1 cellular context compared by ENCODE assay signal in the genomic region with DNA sequence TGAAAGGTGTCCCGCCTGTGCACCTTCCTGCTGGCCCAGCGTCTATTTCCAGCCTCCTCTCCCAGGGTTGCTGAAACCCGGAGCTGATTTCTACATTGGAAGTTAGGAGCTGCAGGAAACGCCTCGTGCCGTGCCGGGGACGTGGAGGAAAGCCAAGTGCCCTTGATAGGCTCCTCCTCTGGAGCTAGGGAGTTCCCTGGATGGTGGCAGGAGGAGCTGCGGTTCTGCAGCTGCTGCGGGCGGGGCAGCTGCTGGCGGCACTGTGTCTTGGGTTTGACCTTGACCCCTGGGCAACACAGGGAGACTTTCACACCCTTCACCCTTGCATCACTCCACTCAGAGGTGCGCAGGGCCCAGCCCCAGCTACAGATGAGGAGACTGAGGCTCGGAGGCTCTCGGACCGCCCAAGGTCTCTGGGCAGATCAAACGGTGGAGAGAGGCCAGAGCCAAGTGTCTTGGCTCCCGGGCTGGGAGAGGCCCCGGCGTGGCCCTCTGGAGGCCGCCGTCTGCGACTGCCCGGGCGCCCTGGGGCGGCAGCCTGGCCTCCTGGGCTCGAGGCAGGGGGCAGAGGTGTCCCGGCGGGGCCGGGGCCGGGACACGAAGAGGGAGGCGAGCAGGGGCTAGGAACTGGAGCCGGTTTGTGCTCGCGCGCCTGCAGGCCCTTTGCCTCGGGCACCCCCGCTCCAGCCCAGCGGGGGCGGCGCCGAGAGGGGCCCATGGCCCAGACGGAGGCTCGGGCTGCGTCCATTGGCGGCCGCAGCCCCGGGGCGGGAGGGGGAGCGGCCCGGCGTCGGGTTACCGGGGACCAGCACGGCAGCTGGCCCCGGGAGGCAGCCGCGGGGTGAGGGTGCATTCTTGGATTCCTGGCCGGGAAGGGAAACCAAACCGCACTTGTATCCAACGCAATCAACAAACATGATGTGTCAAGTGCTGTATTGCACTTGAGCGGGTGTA.
TF ChIP-seq lines count a peak whose summit lies in the region.

No MANE protein-coding gene starts in this region.

TF ChIP-seq in HEK293, 187 proteins besides CTCF, POLR2A, EP300 and RAD21 (continued from another document and continues in another):
- TF ChIP-seq, protein P1, sequence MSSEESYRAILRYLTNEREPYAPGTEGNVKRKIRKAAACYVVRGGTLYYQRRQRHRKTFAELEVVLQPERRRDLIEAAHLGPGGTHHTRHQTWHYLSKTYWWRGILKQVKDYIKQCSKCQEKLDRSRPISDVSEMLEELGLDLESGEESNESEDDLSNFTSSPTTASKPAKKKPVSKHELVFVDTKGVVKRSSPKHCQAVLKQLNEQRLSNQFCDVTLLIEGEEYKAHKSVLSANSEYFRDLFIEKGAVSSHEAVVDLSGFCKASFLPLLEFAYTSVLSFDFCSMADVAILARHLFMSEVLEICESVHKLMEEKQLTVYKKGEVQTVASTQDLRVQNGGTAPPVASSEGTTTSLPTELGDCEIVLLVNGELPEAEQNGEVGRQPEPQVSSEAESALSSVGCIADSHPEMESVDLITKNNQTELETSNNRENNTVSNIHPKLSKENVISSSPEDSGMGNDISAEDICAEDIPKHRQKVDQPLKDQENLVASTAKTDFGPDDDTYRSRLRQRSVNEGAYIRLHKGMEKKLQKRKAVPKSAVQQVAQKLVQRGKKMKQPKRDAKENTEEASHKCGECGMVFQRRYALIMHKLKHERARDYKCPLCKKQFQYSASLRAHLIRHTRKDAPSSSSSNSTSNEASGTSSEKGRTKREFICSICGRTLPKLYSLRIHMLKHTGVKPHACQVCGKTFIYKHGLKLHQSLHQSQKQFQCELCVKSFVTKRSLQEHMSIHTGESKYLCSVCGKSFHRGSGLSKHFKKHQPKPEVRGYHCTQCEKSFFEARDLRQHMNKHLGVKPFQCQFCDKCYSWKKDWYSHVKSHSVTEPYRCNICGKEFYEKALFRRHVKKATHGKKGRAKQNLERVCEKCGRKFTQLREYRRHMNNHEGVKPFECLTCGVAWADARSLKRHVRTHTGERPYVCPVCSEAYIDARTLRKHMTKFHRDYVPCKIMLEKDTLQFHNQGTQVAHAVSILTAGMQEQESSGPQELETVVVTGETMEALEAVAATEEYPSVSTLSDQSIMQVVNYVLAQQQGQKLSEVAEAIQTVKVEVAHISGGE (tag by site-specific recombination; conservative IDR thresholded peaks at IDR 0.05; ENCODE audit: low read depth): 0 out of 2 replicates have a peak, but pooled peaks have one; percentile 22
- TF ChIP-seq ZNF211 (tag by site-specific recombination; IDR thresholded peaks at IDR 0.05; ENCODE audit: low read depth): no peak
- TF ChIP-seq, protein P2, sequence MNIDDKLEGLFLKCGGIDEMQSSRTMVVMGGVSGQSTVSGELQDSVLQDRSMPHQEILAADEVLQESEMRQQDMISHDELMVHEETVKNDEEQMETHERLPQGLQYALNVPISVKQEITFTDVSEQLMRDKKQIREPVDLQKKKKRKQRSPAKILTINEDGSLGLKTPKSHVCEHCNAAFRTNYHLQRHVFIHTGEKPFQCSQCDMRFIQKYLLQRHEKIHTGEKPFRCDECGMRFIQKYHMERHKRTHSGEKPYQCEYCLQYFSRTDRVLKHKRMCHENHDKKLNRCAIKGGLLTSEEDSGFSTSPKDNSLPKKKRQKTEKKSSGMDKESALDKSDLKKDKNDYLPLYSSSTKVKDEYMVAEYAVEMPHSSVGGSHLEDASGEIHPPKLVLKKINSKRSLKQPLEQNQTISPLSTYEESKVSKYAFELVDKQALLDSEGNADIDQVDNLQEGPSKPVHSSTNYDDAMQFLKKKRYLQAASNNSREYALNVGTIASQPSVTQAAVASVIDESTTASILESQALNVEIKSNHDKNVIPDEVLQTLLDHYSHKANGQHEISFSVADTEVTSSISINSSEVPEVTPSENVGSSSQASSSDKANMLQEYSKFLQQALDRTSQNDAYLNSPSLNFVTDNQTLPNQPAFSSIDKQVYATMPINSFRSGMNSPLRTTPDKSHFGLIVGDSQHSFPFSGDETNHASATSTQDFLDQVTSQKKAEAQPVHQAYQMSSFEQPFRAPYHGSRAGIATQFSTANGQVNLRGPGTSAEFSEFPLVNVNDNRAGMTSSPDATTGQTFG (tag by site-specific recombination; IDR thresholded peaks at IDR 0.05; ENCODE audit: borderline replicate concordance): no peak
- peak; percentile 82 for TF ChIP-seq ZNF394 (tag by site-specific recombination; IDR thresholded peaks at IDR 0.05; ENCODE audit: borderline replicate concordance)
- no peak for TF ChIP-seq ZFP69B (tag by site-specific recombination; IDR thresholded peaks at IDR 0.05)
- no peak for TF ChIP-seq KLF10 (tag by site-specific recombination; IDR thresholded peaks at IDR 0.05)
- TF ChIP-seq, protein P3, sequence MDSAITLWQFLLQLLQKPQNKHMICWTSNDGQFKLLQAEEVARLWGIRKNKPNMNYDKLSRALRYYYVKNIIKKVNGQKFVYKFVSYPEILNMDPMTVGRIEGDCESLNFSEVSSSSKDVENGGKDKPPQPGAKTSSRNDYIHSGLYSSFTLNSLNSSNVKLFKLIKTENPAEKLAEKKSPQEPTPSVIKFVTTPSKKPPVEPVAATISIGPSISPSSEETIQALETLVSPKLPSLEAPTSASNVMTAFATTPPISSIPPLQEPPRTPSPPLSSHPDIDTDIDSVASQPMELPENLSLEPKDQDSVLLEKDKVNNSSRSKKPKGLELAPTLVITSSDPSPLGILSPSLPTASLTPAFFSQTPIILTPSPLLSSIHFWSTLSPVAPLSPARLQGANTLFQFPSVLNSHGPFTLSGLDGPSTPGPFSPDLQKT (IDR thresholded peaks at IDR 0.05; ENCODE audit: borderline replicate concordance, low read depth, low read length): no peak
- TF ChIP-seq, protein P4, sequence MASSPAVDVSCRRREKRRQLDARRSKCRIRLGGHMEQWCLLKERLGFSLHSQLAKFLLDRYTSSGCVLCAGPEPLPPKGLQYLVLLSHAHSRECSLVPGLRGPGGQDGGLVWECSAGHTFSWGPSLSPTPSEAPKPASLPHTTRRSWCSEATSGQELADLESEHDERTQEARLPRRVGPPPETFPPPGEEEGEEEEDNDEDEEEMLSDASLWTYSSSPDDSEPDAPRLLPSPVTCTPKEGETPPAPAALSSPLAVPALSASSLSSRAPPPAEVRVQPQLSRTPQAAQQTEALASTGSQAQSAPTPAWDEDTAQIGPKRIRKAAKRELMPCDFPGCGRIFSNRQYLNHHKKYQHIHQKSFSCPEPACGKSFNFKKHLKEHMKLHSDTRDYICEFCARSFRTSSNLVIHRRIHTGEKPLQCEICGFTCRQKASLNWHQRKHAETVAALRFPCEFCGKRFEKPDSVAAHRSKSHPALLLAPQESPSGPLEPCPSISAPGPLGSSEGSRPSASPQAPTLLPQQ (tag by site-specific recombination; IDR thresholded peaks at IDR 0.05): peak; percentile 57; the same call in 1 of the 2 replicates
- no peak for TF ChIP-seq ZNF24 (tag by site-specific recombination; IDR thresholded peaks at IDR 0.05)
- TF ChIP-seq, protein P5, sequence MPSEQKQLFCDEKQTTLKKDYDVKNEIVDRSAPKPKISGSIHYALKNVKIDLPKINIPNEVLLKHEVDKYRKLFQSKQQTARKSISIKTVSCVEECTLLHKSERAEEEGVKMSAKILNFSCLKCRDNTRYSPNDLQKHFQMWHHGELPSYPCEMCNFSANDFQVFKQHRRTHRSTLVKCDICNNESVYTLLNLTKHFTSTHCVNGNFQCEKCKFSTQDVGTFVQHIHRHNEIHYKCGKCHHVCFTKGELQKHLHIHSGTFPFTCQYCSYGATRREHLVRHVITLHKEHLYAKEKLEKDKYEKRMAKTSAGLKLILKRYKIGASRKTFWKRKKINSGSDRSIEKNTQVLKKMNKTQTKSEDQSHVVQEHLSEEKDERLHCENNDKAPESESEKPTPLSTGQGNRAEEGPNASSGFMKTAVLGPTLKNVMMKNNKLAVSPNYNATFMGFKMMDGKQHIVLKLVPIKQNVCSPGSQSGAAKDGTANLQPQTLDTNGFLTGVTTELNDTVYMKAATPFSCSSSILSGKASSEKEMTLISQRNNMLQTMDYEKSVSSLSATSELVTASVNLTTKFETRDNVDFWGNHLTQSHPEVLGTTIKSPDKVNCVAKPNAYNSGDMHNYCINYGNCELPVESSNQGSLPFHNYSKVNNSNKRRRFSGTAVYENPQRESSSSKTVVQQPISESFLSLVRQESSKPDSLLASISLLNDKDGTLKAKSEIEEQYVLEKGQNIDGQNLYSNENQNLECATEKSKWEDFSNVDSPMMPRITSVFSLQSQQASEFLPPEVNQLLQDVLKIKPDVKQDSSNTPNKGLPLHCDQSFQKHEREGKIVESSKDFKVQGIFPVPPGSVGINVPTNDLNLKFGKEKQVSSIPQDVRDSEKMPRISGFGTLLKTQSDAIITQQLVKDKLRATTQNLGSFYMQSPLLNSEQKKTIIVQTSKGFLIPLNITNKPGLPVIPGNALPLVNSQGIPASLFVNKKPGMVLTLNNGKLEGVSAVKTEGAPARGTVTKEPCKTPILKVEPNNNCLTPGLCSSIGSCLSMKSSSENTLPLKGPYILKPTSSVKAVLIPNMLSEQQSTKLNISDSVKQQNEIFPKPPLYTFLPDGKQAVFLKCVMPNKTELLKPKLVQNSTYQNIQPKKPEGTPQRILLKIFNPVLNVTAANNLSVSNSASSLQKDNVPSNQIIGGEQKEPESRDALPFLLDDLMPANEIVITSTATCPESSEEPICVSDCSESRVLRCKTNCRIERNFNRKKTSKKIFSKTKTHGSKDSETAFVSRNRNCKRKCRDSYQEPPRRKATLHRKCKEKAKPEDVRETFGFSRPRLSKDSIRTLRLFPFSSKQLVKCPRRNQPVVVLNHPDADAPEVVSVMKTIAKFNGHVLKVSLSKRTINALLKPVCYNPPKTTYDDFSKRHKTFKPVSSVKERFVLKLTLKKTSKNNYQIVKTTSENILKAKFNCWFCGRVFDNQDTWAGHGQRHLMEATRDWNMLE (tag by site-specific recombination; conservative IDR thresholded peaks at IDR 0.05; ENCODE audit: low read depth): no peak
- TF ChIP-seq ZNF561 (tag by site-specific recombination; IDR thresholded peaks at IDR 0.05; ENCODE audit: borderline replicate concordance): 0 out of 2 replicates have a peak, but pooled peaks have one; percentile 32
- TF ChIP-seq TRIM28 (IDR thresholded peaks at IDR 0.05; ENCODE audit: borderline replicate concordance, low read length): peak; percentile 53; the same call in 1 of the 2 replicates
- TF ChIP-seq, protein P6, sequence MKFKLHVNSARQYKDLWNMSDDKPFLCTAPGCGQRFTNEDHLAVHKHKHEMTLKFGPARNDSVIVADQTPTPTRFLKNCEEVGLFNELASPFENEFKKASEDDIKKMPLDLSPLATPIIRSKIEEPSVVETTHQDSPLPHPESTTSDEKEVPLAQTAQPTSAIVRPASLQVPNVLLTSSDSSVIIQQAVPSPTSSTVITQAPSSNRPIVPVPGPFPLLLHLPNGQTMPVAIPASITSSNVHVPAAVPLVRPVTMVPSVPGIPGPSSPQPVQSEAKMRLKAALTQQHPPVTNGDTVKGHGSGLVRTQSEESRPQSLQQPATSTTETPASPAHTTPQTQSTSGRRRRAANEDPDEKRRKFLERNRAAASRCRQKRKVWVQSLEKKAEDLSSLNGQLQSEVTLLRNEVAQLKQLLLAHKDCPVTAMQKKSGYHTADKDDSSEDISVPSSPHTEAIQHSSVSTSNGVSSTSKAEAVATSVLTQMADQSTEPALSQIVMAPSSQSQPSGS (tag by site-specific recombination; IDR thresholded peaks at IDR 0.05; ENCODE audit: low read depth): no peak
- TF ChIP-seq TCF7L2 (IDR thresholded peaks at IDR 0.05; ENCODE audit: borderline replicate concordance, low read depth, low read length): 0 out of 2 replicates have a peak, but pooled peaks have one; percentile 26
- no peak for TF ChIP-seq ZNF23 (tag by site-specific recombination; IDR thresholded peaks at IDR 0.05; ENCODE audit: borderline replicate concordance)
- TF ChIP-seq WT1 (tag by site-specific recombination; IDR thresholded peaks at IDR 0.05): peak; percentile 38
- no peak for TF ChIP-seq ZNF274 (IDR thresholded peaks at IDR 0.05; ENCODE audit: low read length)
- TF ChIP-seq ZNF274 (tag by site-specific recombination; IDR thresholded peaks at IDR 0.05; ENCODE audit: borderline replicate concordance): no peak
- TF ChIP-seq, protein P7, sequence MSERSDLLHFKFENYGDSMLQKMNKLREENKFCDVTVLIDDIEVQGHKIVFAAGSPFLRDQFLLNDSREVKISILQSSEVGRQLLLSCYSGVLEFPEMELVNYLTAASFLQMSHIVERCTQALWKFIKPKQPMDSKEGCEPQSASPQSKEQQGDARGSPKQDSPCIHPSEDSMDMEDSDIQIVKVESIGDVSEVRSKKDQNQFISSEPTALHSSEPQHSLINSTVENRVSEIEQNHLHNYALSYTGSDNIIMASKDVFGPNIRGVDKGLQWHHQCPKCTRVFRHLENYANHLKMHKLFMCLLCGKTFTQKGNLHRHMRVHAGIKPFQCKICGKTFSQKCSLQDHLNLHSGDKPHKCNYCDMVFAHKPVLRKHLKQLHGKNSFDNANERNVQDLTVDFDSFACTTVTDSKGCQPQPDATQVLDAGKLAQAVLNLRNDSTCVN (tag by site-specific recombination; optimal IDR thresholded peaks at IDR 0.05): peak; percentile 65
- TF ChIP-seq ZFHX2 (tag by site-specific recombination; conservative IDR thresholded peaks at IDR 0.05): peak; percentile 55
- TF ChIP-seq, protein P8, sequence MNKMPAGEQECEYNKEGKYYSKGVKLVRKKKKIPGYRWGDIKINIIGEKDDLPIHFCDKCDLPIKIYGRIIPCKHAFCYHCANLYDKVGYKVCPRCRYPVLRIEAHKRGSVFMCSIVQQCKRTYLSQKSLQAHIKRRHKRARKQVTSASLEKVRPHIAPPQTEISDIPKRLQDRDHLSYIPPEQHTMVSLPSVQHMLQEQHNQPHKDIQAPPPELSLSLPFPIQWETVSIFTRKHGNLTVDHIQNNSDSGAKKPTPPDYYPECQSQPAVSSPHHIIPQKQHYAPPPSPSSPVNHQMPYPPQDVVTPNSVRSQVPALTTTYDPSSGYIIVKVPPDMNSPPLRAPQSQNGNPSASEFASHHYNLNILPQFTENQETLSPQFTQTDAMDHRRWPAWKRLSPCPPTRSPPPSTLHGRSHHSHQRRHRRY (tag by site-specific recombination; IDR thresholded peaks at IDR 0.05): no peak
- peak; percentile 71 for TF ChIP-seq KLF16 (tag by site-specific recombination; IDR thresholded peaks at IDR 0.05)
- TF ChIP-seq ZNF548 (tag by site-specific recombination; IDR thresholded peaks at IDR 0.05): no peak
- peak; percentile 75 for TF ChIP-seq SP3 (tag by site-specific recombination; IDR thresholded peaks at IDR 0.05)
- peak; percentile 68 for TF ChIP-seq ZNF335 (tag by site-specific recombination; conservative IDR thresholded peaks at IDR 0.05)
- TF ChIP-seq ZNF239 (tag by site-specific recombination; IDR thresholded peaks at IDR 0.05): no peak
- TF ChIP-seq, protein P9, sequence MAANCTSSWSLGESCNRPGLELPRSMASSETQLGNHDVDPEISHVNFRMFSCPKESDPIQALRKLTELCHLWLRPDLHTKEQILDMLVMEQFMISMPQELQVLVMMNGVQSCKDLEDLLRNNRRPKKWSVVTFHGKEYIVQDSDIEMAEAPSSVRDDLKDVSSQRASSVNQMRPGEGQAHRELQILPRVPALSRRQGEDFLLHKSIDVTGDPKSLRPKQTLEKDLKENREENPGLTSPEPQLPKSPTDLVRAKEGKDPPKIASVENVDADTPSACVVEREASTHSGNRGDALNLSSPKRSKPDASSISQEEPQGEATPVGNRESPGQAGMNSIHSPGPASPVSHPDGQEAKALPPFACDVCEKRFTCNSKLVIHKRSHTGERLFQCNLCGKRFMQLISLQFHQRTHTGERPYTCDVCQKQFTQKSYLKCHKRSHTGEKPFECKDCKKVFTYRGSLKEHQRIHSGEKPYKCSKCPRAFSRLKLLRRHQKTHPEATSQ (tag by site-specific recombination; IDR thresholded peaks at IDR 0.05): no peak
- TF ChIP-seq SCRT1 (tag by site-specific recombination; IDR thresholded peaks at IDR 0.05; ENCODE audit: borderline replicate concordance): no peak
